In genomic region chr10:105291571-105291970, GRCh38 we compare ENCODE assay signal across 18 cellular contexts.
"Had no signal": no experiment of that assay in that cellular context is flagged by ENCODE, and none has a peak within 500 bp of the region (broad histone marks: within the 10 kb centered on the region; RNA-seq: fewer than 3 reads in every experiment).

No MANE protein-coding gene starts in this region.

- H3K27me3 Mint-ChIP-seq: activated CD8-positive, alpha-beta T cell treated with anti-CD3 and anti-CD28 coated beads for 36 hours; activated naive CD8-positive, alpha-beta T cell treated with anti-CD3 and anti-CD28 coated beads, Interleukin-2, amount 10 ng/mL, durations not matched to agents 7 days and 5 days had no signal

- H3K36me3 ChIP-seq: esophagus squamous epithelium, pancreas, upper lobe of right lung had no signal

- DNase-seq: activated CD4-positive, alpha-beta T cell treated with anti-CD3 and anti-CD28 coated beads for 36 hours; activated CD8-positive, alpha-beta memory T cell treated with anti-CD3 and anti-CD28 coated beads, Interleukin-2, amount 50 U/mL, for 4 hours; activated CD8-positive, alpha-beta T cell treated with anti-CD3 and anti-CD28 coated beads for 36 hours; activated naive CD8-positive, alpha-beta T cell treated with anti-CD3 and anti-CD28 coated beads, Interleukin-2, amount 10 ng/mL, durations not matched to agents 7 days and 5 days; activated T-cell treated with anti-CD3 and anti-CD28 coated beads, Interleukin-2, amount 50 U/mL, for 72 hours; anterior cingulate cortex; esophagus squamous epithelium; foreskin fibroblast; left ventricle myocardium superior; mesendoderm; pancreas; retina; stimulated activated CD4-positive, alpha-beta T cell treated with anti-CD3 and anti-CD28 coated beads, Interleukin-4, amount 100 ng/mL, for 1 hour; stimulated activated CD8-positive, alpha-beta memory T cell treated with anti-CD3 and anti-CD28 coated beads, Interleukin-4, amount 100 ng/mL, for 48 hours; stimulated activated naive CD8-positive, alpha-beta T cell treated with anti-CD3 and anti-CD28 coated beads, Interleukin-15, Interleukin-2, amounts not matched to agents 100 U/mL and 50 U/mL, for 24 hours; upper lobe of right lung had no signal

- H3K27me3 ChIP-seq: esophagus squamous epithelium, pancreas, upper lobe of right lung had no signal

- H3K36me3 Mint-ChIP-seq: activated naive CD8-positive, alpha-beta T cell treated with anti-CD3 and anti-CD28 coated beads, Interleukin-2, amount 10 ng/mL, durations not matched to agents 7 days and 5 days had no signal

- H3K4me1 Mint-ChIP-seq: activated CD4-positive, alpha-beta T cell treated with anti-CD3 and anti-CD28 coated beads for 36 hours; activated naive CD8-positive, alpha-beta T cell treated with anti-CD3 and anti-CD28 coated beads, Interleukin-2, amount 10 ng/mL, durations not matched to agents 7 days and 5 days had no signal

- H3K27ac ChIP-seq: esophagus squamous epithelium, pancreas, upper lobe of right lung, VCaP had no signal

- H3K4me1 ChIP-seq: esophagus squamous epithelium, pancreas, upper lobe of right lung had no signal

- H3K4me3 Mint-ChIP-seq: activated CD4-positive, alpha-beta T cell treated with anti-CD3 and anti-CD28 coated beads for 36 hours; activated CD8-positive, alpha-beta T cell treated with anti-CD3 and anti-CD28 coated beads for 36 hours; activated naive CD8-positive, alpha-beta T cell treated with anti-CD3 and anti-CD28 coated beads, Interleukin-2, amount 10 ng/mL, durations not matched to agents 7 days and 5 days; activated T-cell treated with anti-CD3 and anti-CD28 coated beads, Interleukin-2, amount 50 U/mL, for 72 hours; nephron had no signal

- H3K4me3 ChIP-seq: esophagus squamous epithelium, pancreas, upper lobe of right lung had no signal

- H3K27ac Mint-ChIP-seq: activated CD4-positive, alpha-beta T cell treated with anti-CD3 and anti-CD28 coated beads for 36 hours; activated CD8-positive, alpha-beta T cell treated with anti-CD3 and anti-CD28 coated beads for 36 hours; activated naive CD8-positive, alpha-beta T cell treated with anti-CD3 and anti-CD28 coated beads, Interleukin-2, amount 10 ng/mL, durations not matched to agents 7 days and 5 days; activated T-cell treated with anti-CD3 and anti-CD28 coated beads, Interleukin-2, amount 50 U/mL, for 72 hours; nephron had no signal

- H3K9me3 ChIP-seq: esophagus squamous epithelium, pancreas had no signal
